Comparison of ENCODE assay signal across 8 cellular contexts in genomic region chr1:248622491-248623106, GRCh38. TPM values are rescaled to one million over a fixed set of nuclear protein-coding genes. Genes with fewer than 3 reads are reported as not detected.
DNase-seq lines count a peak whose midpoint lies in the region; ATAC-seq and TF ChIP-seq lines count a peak whose summit lies in the region.

No MANE protein-coding gene starts in this region.

- peak; percentile 46 for TF ChIP-seq CTCF in neutrophil (IDR thresholded peaks at IDR 0.05)

- H3K9me3 ChIP-seq in neutrophil (no peaks in the 10 kb centered on the region), MG63 (no peaks in the 10 kb centered on the region)

- H3K4me1 ChIP-seq in neutrophil (ENCODE audit: control insufficient read depth in 1 of 2, insufficient read depth in 1 of 2, low read depth in 1 of 2, low read length in 1 of 2): no peaks in the 10 kb centered on the region

- DNase-seq in CMK (ENCODE audit: low read depth) (peak; percentile 18), NCI-H2171 treated with DMSO at 0.1 percent for 48 hours (lab: John Stamatoyannopoulos, UW) (peak; percentile 44), cerebellum (ENCODE audit: low spot score) (peak; percentile 13), NCI-H1048 (lab: John Stamatoyannopoulos, UW) (no peak), MG63 (no peak)

- no peak overlapping the region for H3K27ac ChIP-seq in neutrophil

- H3K27me3 ChIP-seq in neutrophil (no peaks in the 10 kb centered on the region), MG63 (no peaks in the 10 kb centered on the region)

- H3K4me3 ChIP-seq in neutrophil (ENCODE audit: low read depth in 1 of 2, low read length in 1 of 2) (no peak overlapping the region), MG63 (no peak overlapping the region)

- no peaks in the 10 kb centered on the region for H3K36me3 ChIP-seq in neutrophil
- no peaks in the 10 kb centered on the region for H3K36me3 ChIP-seq in MG63

- peak; percentile 96 for ATAC-seq in GM18858 (IDR thresholded peaks at IDR 0.05; ENCODE audit: unreplicated experiment)
- peak; percentile 95 for ATAC-seq in HG03060 (IDR thresholded peaks at IDR 0.05; ENCODE audit: low read depth, unreplicated experiment)

RNA-seq across cellular contexts. Expression of gene OR2T11, which starts 12.3 kb away (rescaled TPM):
- total RNA-seq in cerebellum: not detected
- not detected in 2 replicates for total RNA-seq in MG63 (2014; rRNA removed; shearing (Covaris generic); ENCODE audit: low replicate concordance)

RNA-seq across cellular contexts. Expression of gene OR2T35, which starts 22.5 kb away (rescaled TPM):
- total RNA-seq in cerebellum: not detected
- total RNA-seq in MG63 (2014; rRNA removed; shearing (Covaris generic); ENCODE audit: low replicate concordance): not detected in 2 replicates

RNA-seq across cellular contexts. Expression of gene OR2T10, which starts 25.1 kb away (rescaled TPM):
- not detected for total RNA-seq in cerebellum
- not detected in 2 replicates for total RNA-seq in MG63 (2014; rRNA removed; shearing (Covaris generic); ENCODE audit: low replicate concordance)

RNA-seq across cellular contexts. Expression of gene OR2T27, which starts 32.7 kb away (rescaled TPM):
- total RNA-seq in cerebellum: not detected
- not detected in 2 replicates for total RNA-seq in MG63 (2014; rRNA removed; shearing (Covaris generic); ENCODE audit: low replicate concordance)

RNA-seq across cellular contexts. Expression of gene OR2T34, which starts 48.0 kb away (rescaled TPM):
- total RNA-seq in cerebellum: not detected
- total RNA-seq in MG63 (2014; rRNA removed; shearing (Covaris generic); ENCODE audit: low replicate concordance): not detected in 2 replicates

Comparison
In these comparisons a context has a peak if more than half of its experiments do, and no peak if none do; other contexts are left out.
1. DNase-seq: peak in CMK (single experiment), NCI-H2171 treated with DMSO at 0.1 percent for 48 hours (single experiment) and cerebellum (single experiment); none in NCI-H1048 (single experiment) and MG63 (single experiment).